In genomic region chr17:55208078-55208812, GRCh38 we compare ENCODE assay signal across 29 cellular contexts. TPM values are rescaled to one million over a fixed set of nuclear protein-coding genes. Genes with fewer than 3 reads are reported as not detected.
"Had no signal": no experiment of that assay in that cellular context is flagged by ENCODE, and none has a peak within 500 bp of the region (broad histone marks: within the 10 kb centered on the region; RNA-seq: fewer than 3 reads in every experiment).

No MANE protein-coding gene starts in this region.

- H3K36me3 ChIP-seq: brain microvascular endothelial cell had no signal

- H3K4me3 ChIP-seq: coronary artery, dorsolateral prefrontal cortex had no signal

- H3K27me3 Mint-ChIP-seq: activated T-cell treated with anti-CD3 and anti-CD28 coated beads, Interleukin-2, amount 50 U/mL, for 24 hours; dendritic cell treated with granulocyte-macrophage colony-stimulating factor and Interleukin-4, amounts not matched to agents 40 ng/mL and 50 ng/mL, for 4 days had no signal

- H3K9me3 Mint-ChIP-seq: activated CD4-positive, alpha-beta memory T cell treated with anti-CD3 and anti-CD28 coated beads, Interleukin-2, amount 10 ng/mL, durations not matched to agents 7 days and 5 days; activated CD4-positive, alpha-beta T cell treated with anti-CD3 and anti-CD28 coated beads, Interleukin-2, amount 10 ng/mL, durations not matched to agents 7 days and 5 days; activated T-cell treated with anti-CD3 and anti-CD28 coated beads, Interleukin-2, amount 50 U/mL, for 72 hours; dendritic cell treated with granulocyte-macrophage colony-stimulating factor and Interleukin-4, amounts not matched to agents 40 ng/mL and 50 ng/mL, for 4 days had no signal

- DNase-seq: activated CD4-positive, alpha-beta memory T cell treated with anti-CD3 and anti-CD28 coated beads, Interleukin-2, amount 10 ng/mL, durations not matched to agents 7 days and 5 days; activated CD4-positive, alpha-beta T cell treated with anti-CD3 and anti-CD28 coated beads for 1 hour; activated CD4-positive, alpha-beta T cell treated with anti-CD3 and anti-CD28 coated beads for 4 hours; activated CD4-positive, alpha-beta T cell treated with anti-CD3 and anti-CD28 coated beads, Interleukin-2, amount 10 ng/mL, durations not matched to agents 7 days and 5 days; activated CD4-positive, alpha-beta T cell treated with anti-CD3 and anti-CD28 coated beads, Interleukin-2, amount 50 U/mL, for 4 hours; activated CD4-positive, CD25-positive, alpha-beta regulatory T cell; activated CD8-positive, alpha-beta memory T cell treated with anti-CD3 and anti-CD28 coated beads, Interleukin-2, amount 50 U/mL, for 48 hours; activated effector memory CD4-positive, alpha-beta T cell treated with Interleukin-2 at 50 U/mL for 16 hours; activated gamma-delta T cell treated with Interleukin-2 at 50 U/mL for 16 hours; activated naive CD4-positive, alpha-beta T cell treated with anti-CD3 and anti-CD28 coated beads for 36 hours; activated naive CD8-positive, alpha-beta T cell treated with anti-CD3 and anti-CD28 coated beads for 36 hours; activated T-cell treated with anti-CD3 and anti-CD28 coated beads for 4 hours; activated T-cell treated with anti-CD3 and anti-CD28 coated beads, Interleukin-2, amount 50 U/mL, for 24 hours; activated T-cell treated with anti-CD3 and anti-CD28 coated beads, Interleukin-2, amount 50 U/mL, for 72 hours; amniotic stem cell; anterior cingulate cortex; brain microvascular endothelial cell; dorsolateral prefrontal cortex; effector memory CD4-positive, alpha-beta T cell; endodermal cell; foreskin fibroblast; head of caudate nucleus; T-helper 2 cell had no signal

- H3K27ac ChIP-seq: brain microvascular endothelial cell, coronary artery, dorsolateral prefrontal cortex had no signal

- H3K27ac Mint-ChIP-seq: activated CD4-positive, alpha-beta memory T cell treated with anti-CD3 and anti-CD28 coated beads, Interleukin-2, amount 10 ng/mL, durations not matched to agents 7 days and 5 days; activated CD4-positive, alpha-beta T cell treated with anti-CD3 and anti-CD28 coated beads, Interleukin-2, amount 10 ng/mL, durations not matched to agents 7 days and 5 days; activated naive CD4-positive, alpha-beta T cell treated with anti-CD3 and anti-CD28 coated beads for 36 hours; activated naive CD4-positive, alpha-beta T cell treated with anti-CD3 and anti-CD28 coated beads, Interleukin-2, amount 50 U/mL, for 24 hours; activated naive CD8-positive, alpha-beta T cell treated with anti-CD3 and anti-CD28 coated beads for 36 hours; activated T-cell treated with anti-CD3 and anti-CD28 coated beads, Interleukin-2, amount 50 U/mL, for 24 hours; activated T-cell treated with anti-CD3 and anti-CD28 coated beads, Interleukin-2, amount 50 U/mL, for 72 hours; dendritic cell treated with granulocyte-macrophage colony-stimulating factor and Interleukin-4, amounts not matched to agents 40 ng/mL and 50 ng/mL, for 4 days; endodermal cell had no signal

- H3K4me3 Mint-ChIP-seq: activated CD4-positive, alpha-beta memory T cell treated with anti-CD3 and anti-CD28 coated beads, Interleukin-2, amount 10 ng/mL, durations not matched to agents 7 days and 5 days; activated CD4-positive, alpha-beta T cell treated with anti-CD3 and anti-CD28 coated beads, Interleukin-2, amount 10 ng/mL, durations not matched to agents 7 days and 5 days; activated naive CD4-positive, alpha-beta T cell treated with anti-CD3 and anti-CD28 coated beads for 36 hours; activated naive CD4-positive, alpha-beta T cell treated with anti-CD3 and anti-CD28 coated beads, Interleukin-2, amount 50 U/mL, for 24 hours; activated naive CD8-positive, alpha-beta T cell treated with anti-CD3 and anti-CD28 coated beads for 36 hours; activated T-cell treated with anti-CD3 and anti-CD28 coated beads, Interleukin-2, amount 50 U/mL, for 24 hours; activated T-cell treated with anti-CD3 and anti-CD28 coated beads, Interleukin-2, amount 50 U/mL, for 72 hours; central memory CD8-positive, alpha-beta T cell; dendritic cell treated with granulocyte-macrophage colony-stimulating factor and Interleukin-4, amounts not matched to agents 40 ng/mL and 50 ng/mL, for 4 days; endodermal cell had no signal

- H3K4me1 Mint-ChIP-seq: activated CD4-positive, alpha-beta memory T cell treated with anti-CD3 and anti-CD28 coated beads, Interleukin-2, amount 10 ng/mL, durations not matched to agents 7 days and 5 days; activated CD4-positive, alpha-beta T cell treated with anti-CD3 and anti-CD28 coated beads, Interleukin-2, amount 10 ng/mL, durations not matched to agents 7 days and 5 days; activated naive CD4-positive, alpha-beta T cell treated with anti-CD3 and anti-CD28 coated beads, Interleukin-2, amount 50 U/mL, for 24 hours; activated naive CD8-positive, alpha-beta T cell treated with anti-CD3 and anti-CD28 coated beads for 36 hours; central memory CD8-positive, alpha-beta T cell; endodermal cell had no signal

- ATAC-seq: activated T-cell treated with anti-CD3 and anti-CD28 coated beads, Interleukin-2, amount 50 U/mL, for 72 hours; esophagus mucosa had no signal

RNA-seq across cellular contexts. Expression of gene HLF, which starts 56.5 kb away (rescaled TPM):
- total RNA-seq: astrocyte, endodermal cell had no signal
